Comparison of ENCODE assay signal across 1 cellular context in the genomic region with DNA sequence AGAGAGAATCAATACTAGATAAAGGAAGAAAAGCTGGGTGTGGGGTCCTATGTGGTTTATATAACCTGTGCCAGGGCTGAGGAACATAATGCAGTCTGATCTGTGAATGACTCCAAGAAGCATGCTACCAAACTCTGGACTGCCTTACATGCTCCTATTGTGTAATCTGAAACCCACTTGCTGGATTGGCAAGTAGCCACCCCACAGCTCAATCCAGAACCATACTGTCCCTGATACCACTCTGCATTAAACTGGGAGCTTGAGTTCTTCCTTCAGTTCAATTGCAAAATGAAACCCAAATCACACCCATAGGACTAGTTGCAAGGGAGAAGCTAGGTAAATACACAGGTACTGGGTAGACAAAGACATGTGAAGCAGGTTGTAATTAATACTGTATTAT.
TF ChIP-seq lines count a peak whose summit lies in the region.

No MANE protein-coding gene starts in this region.

TF ChIP-seq in SK-N-SH treated with all-trans-retinoic acid at 6 μM for 48 hours, 23 proteins besides CTCF, POLR2A, EP300 and RAD21 (continued from another document):
- TF ChIP-seq, protein P1, sequence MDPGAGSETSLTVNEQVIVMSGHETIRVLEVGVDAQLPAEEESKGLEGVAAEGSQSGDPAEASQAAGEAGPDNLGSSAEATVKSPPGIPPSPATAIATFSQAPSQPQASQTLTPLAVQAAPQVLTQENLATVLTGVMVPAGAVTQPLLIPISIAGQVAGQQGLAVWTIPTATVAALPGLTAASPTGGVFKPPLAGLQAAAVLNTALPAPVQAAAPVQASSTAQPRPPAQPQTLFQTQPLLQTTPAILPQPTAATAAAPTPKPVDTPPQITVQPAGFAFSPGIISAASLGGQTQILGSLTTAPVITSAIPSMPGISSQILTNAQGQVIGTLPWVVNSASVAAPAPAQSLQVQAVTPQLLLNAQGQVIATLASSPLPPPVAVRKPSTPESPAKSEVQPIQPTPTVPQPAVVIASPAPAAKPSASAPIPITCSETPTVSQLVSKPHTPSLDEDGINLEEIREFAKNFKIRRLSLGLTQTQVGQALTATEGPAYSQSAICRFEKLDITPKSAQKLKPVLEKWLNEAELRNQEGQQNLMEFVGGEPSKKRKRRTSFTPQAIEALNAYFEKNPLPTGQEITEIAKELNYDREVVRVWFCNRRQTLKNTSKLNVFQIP (CRISPR knock-in tag; IDR thresholded peaks at IDR 0.05; ENCODE audit: borderline replicate concordance, low read depth): no peak
- no peak for TF ChIP-seq ZFP30 (CRISPR knock-in tag; IDR thresholded peaks at IDR 0.05)
- TF ChIP-seq ESRRG (CRISPR knock-in tag; IDR thresholded peaks at IDR 0.05): no peak
- no peak for TF ChIP-seq ZNF565 (CRISPR knock-in tag; conservative IDR thresholded peaks at IDR 0.05; ENCODE audit: low read depth)
